ENCODE assay signal across 10 cellular contexts in genomic region chr17:77410470-77410869, GRCh38.
DNase-seq lines count a peak whose midpoint lies in the region; ATAC-seq and TF ChIP-seq lines count a peak whose summit lies in the region.
"Had no signal": no experiment of that assay in that cellular context is flagged by ENCODE, and none has a peak within 500 bp of the region (broad histone marks: within the 10 kb centered on the region; RNA-seq: fewer than 3 reads in every experiment).

No MANE protein-coding gene starts in this region.

- H3K4me3 Mint-ChIP-seq in CD8-positive, alpha-beta T cell: peak overlapping the region; percentile 47
- peak overlapping the region; percentile 58 to 71 for H3K4me3 Mint-ChIP-seq in effector memory CD8-positive, alpha-beta T cell
- H3K4me3 Mint-ChIP-seq in GM23338: no peak overlapping the region

- H3F3A ChIP-seq in GM23338 (replicated peaks; ENCODE audit: low read depth): no peaks in the 10 kb centered on the region

- H3K27me3 ChIP-seq in CD8-positive, alpha-beta T cell (ENCODE audit: insufficient read depth, low read length): no peaks in the 10 kb centered on the region
- H3K27me3 ChIP-seq in gastrocnemius medialis (no peaks in the 10 kb centered on the region), GM23338 (ENCODE audit: insufficient read depth) (no peaks in the 10 kb centered on the region)

- no peaks in the 10 kb centered on the region for H3K9me3 ChIP-seq in CD8-positive, alpha-beta T cell (ENCODE audit: low read length)
- H3K9me3 ChIP-seq in OCI-LY7 (ENCODE audit: low read length) (no peaks in the 10 kb centered on the region), gastrocnemius medialis (no peaks in the 10 kb centered on the region)

- POLR2A ChIA-PET in CD8-positive, alpha-beta T cell (lab: Charles Lee): interaction anchor here (0.9 to 4.8 kb wide), 11 partner anchors 10 to 548 kb away, joined by 3 to 28 read pairs (median 4); partner anchors contain the start of gene TNRC6C
- POLR2A ChIA-PET in OCI-LY7 (lab: Charles Lee): interaction anchor here (0.7 to 5.1 kb wide), 9 partner anchors 10 to 62 kb away, joined by 3 to 29 read pairs (median 4); no protein-coding TSS in a partner anchor

- H3K9me2 ChIP-seq in OCI-LY7 (ENCODE audit: insufficient read depth, low read length) (no peaks in the 10 kb centered on the region), GM23338 (ENCODE audit: insufficient read depth) (no peaks in the 10 kb centered on the region)

- no peak overlapping the region for H3K4me3 ChIP-seq in CD8-positive, alpha-beta T cell (ENCODE audit: low read depth, low read length)
- no peak overlapping the region for H3K4me3 ChIP-seq in OCI-LY7 (ENCODE audit: low read depth, low read length, poor library complexity, severe bottlenecking)
- H3K4me3 ChIP-seq in gastrocnemius medialis: no peak overlapping the region
- H3K4me3 ChIP-seq in GM23338: no peak overlapping the region

- no peak overlapping the region for H2AFZ ChIP-seq in OCI-LY7 (ENCODE audit: low read length)
- no peak overlapping the region for H2AFZ ChIP-seq in GM23338

- TF ChIP-seq POLR2A in gastrocnemius medialis (IDR thresholded peaks at IDR 0.05): no peak

- TF ChIP-seq CTCF in CD8-positive, alpha-beta T cell (IDR thresholded peaks at IDR 0.05): no peak
- TF ChIP-seq CTCF in OCI-LY7 (conservative IDR thresholded peaks at IDR 0.05; ENCODE audit: low read length) (no peak), gastrocnemius medialis (IDR thresholded peaks at IDR 0.05 in 4 of 5, conservative IDR thresholded peaks at IDR 0.05 in 1 of 5) (no peak), GM23338 (conservative IDR thresholded peaks at IDR 0.05; ENCODE audit: low read depth in 2 of 2) (no peak)

- H3K4me1 Mint-ChIP-seq in CD8-positive, alpha-beta T cell (ENCODE audit: low read depth): peaks cover 76% of the 10 kb centered on the region
- peaks cover 52 to 66% of the 10 kb centered on the region in 2 donors for H3K4me1 Mint-ChIP-seq in effector memory CD8-positive, alpha-beta T cell (ENCODE audit: low read depth in 2 of 2)
- peaks cover 34% of the 10 kb centered on the region for H3K4me1 Mint-ChIP-seq in GM23338

- CTCF ChIA-PET in CD8-positive, alpha-beta T cell (lab: Charles Lee): interaction anchor here (0.8 to 6.3 kb wide), 9 partner anchors 10 to 85 kb away, joined by 3 to 50 read pairs (median 6); no protein-coding TSS in a partner anchor
- CTCF ChIA-PET in OCI-LY7 (lab: Charles Lee; ENCODE audit: unreplicated experiment): interaction anchor here (0.5 to 2.7 kb wide), 4 partner anchors 10 to 49 kb away, joined by 3 to 9 read pairs (median 4); no protein-coding TSS in a partner anchor

- H4K20me1 ChIP-seq in OCI-LY7 (ENCODE audit: insufficient read depth, low read length) (no peaks in the 10 kb centered on the region), GM23338 (replicated peaks; ENCODE audit: insufficient read depth) (no peaks in the 10 kb centered on the region; the same call in 1 of the 2 replicates)

- H3K27me3 Mint-ChIP-seq in CD8-positive, alpha-beta T cell (ENCODE audit: low read depth): no peaks in the 10 kb centered on the region
- no peaks in the 10 kb centered on the region for H3K27me3 Mint-ChIP-seq in effector memory CD8-positive, alpha-beta T cell
- peaks cover 14% of the 10 kb centered on the region for H3K27me3 Mint-ChIP-seq in GM23338 (ENCODE audit: insufficient read depth, low read depth, poor library complexity)

- no TSS peak for BruUV-seq in OCI-LY7 (replicated peaks; lab: Mats Ljungman, UMichigan)

- intact Hi-C loops in CD8-positive, alpha-beta T cell (cut with DNase I, micrococcal nuclease): no loop called here
- intact Hi-C loops in OCI-LY7 (cut with micrococcal nuclease; ENCODE audit: unreplicated experiment) (no loop called here), gastrocnemius medialis (cut with DNase I; ENCODE audit: low total_unique reads) (no loop called here)

- peak overlapping the region; percentile 94 for H3K27ac Mint-ChIP-seq in CD8-positive, alpha-beta T cell
- H3K27ac Mint-ChIP-seq in effector memory CD8-positive, alpha-beta T cell: peak overlapping the region; percentile 84 to 94
- H3K27ac Mint-ChIP-seq in GM23338: no peak overlapping the region

- no peak overlapping the region for H3K27ac ChIP-seq in CD8-positive, alpha-beta T cell (ENCODE audit: low read depth, low read length)
- H3K27ac ChIP-seq in OCI-LY7 (ENCODE audit: low read depth, low read length, poor library complexity, severe bottlenecking) (peak overlapping the region; percentile 90), gastrocnemius medialis (peak overlapping the region in 3 of 4 donors; percentile 62 to 80 (median 65)), GM23338 (ENCODE audit: low read depth) (no peak overlapping the region)

- no peak for DNase-seq in CD8-positive, alpha-beta T cell
- DNase-seq in OCI-LY7 (ENCODE audit: low spot score): no peak
- no peak for DNase-seq in effector memory CD8-positive, alpha-beta T cell
- DNase-seq in gastrocnemius medialis: no peak
- no peak for DNase-seq in Kasumi-1 (lab: John Stamatoyannopoulos, UW)
- DNase-seq in GM23338 (ENCODE audit: low spot score): no peak
- no peak for DNase-seq in COLO668 (lab: John Stamatoyannopoulos, UW; ENCODE audit: unreplicated experiment)
- DNase-seq: hippocampal formation, NCI-H446 treated with DMSO at 0.1 percent for 48 hours had no signal

- peaks cover 64% of the 10 kb centered on the region for H3K4me1 ChIP-seq in CD8-positive, alpha-beta T cell (ENCODE audit: insufficient read depth, low read length)
- H3K4me1 ChIP-seq in OCI-LY7 (ENCODE audit: insufficient read depth, low read length, poor library complexity, severe bottlenecking) (peaks cover 82% of the 10 kb centered on the region), gastrocnemius medialis (peaks cover 51 to 74% of the 10 kb centered on the region in 2 donors), GM23338 (ENCODE audit: insufficient read depth) (peaks cover 10% of the 10 kb centered on the region)

- H3K36me3 ChIP-seq in CD8-positive, alpha-beta T cell (ENCODE audit: insufficient read depth, low read length): no peaks in the 10 kb centered on the region
- peaks cover 14% of the 10 kb centered on the region for H3K36me3 ChIP-seq in OCI-LY7 (ENCODE audit: insufficient read depth, low read length)
- no peaks in the 10 kb centered on the region for H3K36me3 ChIP-seq in gastrocnemius medialis
- H3K36me3 ChIP-seq in GM23338 (ENCODE audit: insufficient read depth): no peaks in the 10 kb centered on the region

- peaks cover 34% of the 10 kb centered on the region for H3K36me3 Mint-ChIP-seq in CD8-positive, alpha-beta T cell
- H3K36me3 Mint-ChIP-seq in effector memory CD8-positive, alpha-beta T cell (ENCODE audit: insufficient read depth): peaks cover 28% of the 10 kb centered on the region
- H3K36me3 Mint-ChIP-seq in GM23338 (ENCODE audit: low read depth): peaks cover 8% of the 10 kb centered on the region; the same call in 2 of the 3 replicates

- no peak for ATAC-seq in CD8-positive, alpha-beta T cell
- no peak for ATAC-seq in effector memory CD8-positive, alpha-beta T cell (replicated peaks)
- ATAC-seq in gastrocnemius medialis (no peak), GM21526 (IDR thresholded peaks at IDR 0.05; ENCODE audit: low FRiP score, unreplicated experiment) (no peak), GM23338 (no peak)

- in situ Hi-C loops in gastrocnemius medialis (cut with MboI; ENCODE audit: low sequenced_read_pairs in 4 of 4): no loop called here

- H3K9me3 Mint-ChIP-seq in CD8-positive, alpha-beta T cell: no peaks in the 10 kb centered on the region
- H3K9me3 Mint-ChIP-seq in effector memory CD8-positive, alpha-beta T cell: no peaks in the 10 kb centered on the region
- H3K9me3 Mint-ChIP-seq in GM23338: no peaks in the 10 kb centered on the region; the same call in 2 of the 3 replicates

- H3K4me2 ChIP-seq in OCI-LY7 (ENCODE audit: low read length) (no peak overlapping the region), GM23338 (no peak overlapping the region)

- H3K79me2 ChIP-seq in OCI-LY7 (ENCODE audit: insufficient read depth, low read depth, low read length) (peaks cover 23% of the 10 kb centered on the region; the same call in 1 of the 2 replicates), GM23338 (replicated peaks; ENCODE audit: insufficient read depth) (peaks cover 69% of the 10 kb centered on the region)

TF ChIP-seq in GM23338, 12 proteins besides CTCF, POLR2A, EP300 and RAD21 (continues in another document):
- TF ChIP-seq, protein P1, sequence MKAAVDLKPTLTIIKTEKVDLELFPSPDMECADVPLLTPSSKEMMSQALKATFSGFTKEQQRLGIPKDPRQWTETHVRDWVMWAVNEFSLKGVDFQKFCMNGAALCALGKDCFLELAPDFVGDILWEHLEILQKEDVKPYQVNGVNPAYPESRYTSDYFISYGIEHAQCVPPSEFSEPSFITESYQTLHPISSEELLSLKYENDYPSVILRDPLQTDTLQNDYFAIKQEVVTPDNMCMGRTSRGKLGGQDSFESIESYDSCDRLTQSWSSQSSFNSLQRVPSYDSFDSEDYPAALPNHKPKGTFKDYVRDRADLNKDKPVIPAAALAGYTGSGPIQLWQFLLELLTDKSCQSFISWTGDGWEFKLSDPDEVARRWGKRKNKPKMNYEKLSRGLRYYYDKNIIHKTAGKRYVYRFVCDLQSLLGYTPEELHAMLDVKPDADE (IDR thresholded peaks at IDR 0.05): no peak
- TF ChIP-seq EZH2 (IDR thresholded peaks at IDR 0.05; ENCODE audit: low read depth, unreplicated experiment) (no peak), CREB1 (CRISPR knock-in tag; IDR thresholded peaks at IDR 0.05; ENCODE audit: low read depth) (no peak), ZNF331 (CRISPR knock-in tag; IDR thresholded peaks at IDR 0.05; ENCODE audit: low read depth) (no peak)

Comparison
In these comparisons a context has a peak if more than half of its experiments do, and no peak if none do; other contexts are left out.
1. H3K27ac ChIP-seq: peak in OCI-LY7 (single experiment) and gastrocnemius medialis (3 of 4); none in CD8-positive, alpha-beta T cell (single experiment) and GM23338 (single experiment).